In genomic region chr12:11486623-11487444, GRCh38 we compare ENCODE assay signal across 8 cellular contexts.
DNase-seq lines count a peak whose midpoint lies in the region; ATAC-seq and TF ChIP-seq lines count a peak whose summit lies in the region.

No MANE protein-coding gene starts in this region.

- 24% methylated on average over 13 of the region's 13 CpGs for WGBS in suprapubic skin

- H3K4me1 ChIP-seq in suprapubic skin: no peaks in the 10 kb centered on the region

- peak; percentile 89 for DNase-seq in DMS153 treated with DMSO at 0.1 percent for 48 hours (lab: John Stamatoyannopoulos, UW; ENCODE audit: unreplicated experiment)
- DNase-seq in M059J (ENCODE audit: low read depth): peak; percentile 82
- peak; percentile 89 for DNase-seq in RPMI8226
- peak; percentile 52 to 53 for DNase-seq in activated T-helper 1 cell treated with anti-CD3 and anti-CD28 coated beads, Interleukin-2, amount 50 U/mL, for 16 hours (ENCODE audit: low read depth in 1 of 2, low spot score in 1 of 2)
- peak; percentile 82 for DNase-seq in fibroblast of the conjunctiva (ENCODE audit: low read depth)
- DNase-seq in nucleus accumbens (lab: John Stamatoyannopoulos, UW): peak in 47 of 56 donors; percentile 3 to 85 (median 37)
- peak in 1 of 2 donors; percentile 82 for DNase-seq in suprapubic skin (ENCODE audit: low spot score in 2 of 2)

- H3K27me3 ChIP-seq in suprapubic skin: no peaks in the 10 kb centered on the region

- TF ChIP-seq POLR2A in suprapubic skin (IDR thresholded peaks at IDR 0.05): no peak

- peak; percentile 68 for ATAC-seq in GM21717 (IDR thresholded peaks at IDR 0.05; ENCODE audit: unreplicated experiment)

- H3K27ac ChIP-seq in suprapubic skin: no peak overlapping the region

- H3K4me3 ChIP-seq in suprapubic skin: no peak overlapping the region

- no peaks in the 10 kb centered on the region for H3K36me3 ChIP-seq in suprapubic skin

- peak; percentile 83 to 88 for TF ChIP-seq CTCF in suprapubic skin (IDR thresholded peaks at IDR 0.05)

- TF ChIP-seq EP300 in suprapubic skin (IDR thresholded peaks at IDR 0.05): no peak

- no peaks in the 10 kb centered on the region for H3K9me3 ChIP-seq in suprapubic skin
